8 cellular contexts compared by ENCODE assay signal in genomic region chr19:11581740-11582139, GRCh38. TPM values are rescaled to one million over a fixed set of nuclear protein-coding genes. Genes with fewer than 3 reads are reported as not detected.
A peak's percentile ranks its signal among the peaks of the same experiment; 100 is the strongest.
DNase-seq lines count a peak whose midpoint lies in the region; ATAC-seq and TF ChIP-seq lines count a peak whose summit lies in the region.

No MANE protein-coding gene starts in this region.

- peaks cover 2% of the 10 kb centered on the region for H3K4me1 ChIP-seq in mucosa of descending colon (ENCODE audit: low read depth)

- H3K4me3 Mint-ChIP-seq in activated CD4-positive, alpha-beta T cell treated with anti-CD3 and anti-CD28 coated beads, Interleukin-2, amount 10 ng/mL, durations not matched to agents 7 days and 5 days = peak overlapping the region; percentile 51

- TF ChIP-seq CTCF in mucosa of descending colon (IDR thresholded peaks at IDR 0.05) (no peak), RWPE1 (conservative IDR thresholded peaks at IDR 0.05; ENCODE audit: low read depth) (no peak)

- no peaks in the 10 kb centered on the region for H3K9me3 Mint-ChIP-seq in activated CD4-positive, alpha-beta T cell treated with anti-CD3 and anti-CD28 coated beads, Interleukin-2, amount 10 ng/mL, durations not matched to agents 7 days and 5 days

- POLR2A ChIA-PET in activated CD4-positive, alpha-beta T cell treated with anti-CD3 and anti-CD28 coated beads, Interleukin-2, amount 10 ng/mL, durations not matched to agents 7 days and 5 days (lab: Charles Lee) = interaction anchor here (1.3 kb wide), 1 partner anchor 201 kb away, joined by 5 read pairs; no protein-coding TSS in a partner anchor
- POLR2A ChIA-PET in RWPE1 (lab: Yijun Ruan, JAX; ENCODE audit: low non-redundant PET) = interaction anchor here (0.7 kb wide), 1 partner anchor 16 kb away, joined by 9 read pairs; no protein-coding TSS in a partner anchor

- H3K4me3 ChIP-seq in mucosa of descending colon = no peak overlapping the region

- H3K27ac Mint-ChIP-seq in activated CD4-positive, alpha-beta T cell treated with anti-CD3 and anti-CD28 coated beads, Interleukin-2, amount 10 ng/mL, durations not matched to agents 7 days and 5 days = peak overlapping the region; percentile 99

- no peaks in the 10 kb centered on the region for H3K27me3 Mint-ChIP-seq in activated CD4-positive, alpha-beta T cell treated with anti-CD3 and anti-CD28 coated beads, Interleukin-2, amount 10 ng/mL, durations not matched to agents 7 days and 5 days

- H3K36me3 ChIP-seq in mucosa of descending colon (ENCODE audit: low read depth) = no peaks in the 10 kb centered on the region

- CTCF ChIA-PET in activated CD4-positive, alpha-beta T cell treated with anti-CD3 and anti-CD28 coated beads, Interleukin-2, amount 10 ng/mL, durations not matched to agents 7 days and 5 days (lab: Charles Lee) = interaction anchor here (0.6 to 2.8 kb wide), 3 partner anchors 10 to 46 kb away, joined by 3 to 8 read pairs (median 8); no protein-coding TSS in a partner anchor
- CTCF ChIA-PET in RWPE1 (lab: Yijun Ruan, JAX) = no interaction called here

- no peaks in the 10 kb centered on the region for H3K36me3 Mint-ChIP-seq in activated CD4-positive, alpha-beta T cell treated with anti-CD3 and anti-CD28 coated beads, Interleukin-2, amount 10 ng/mL, durations not matched to agents 7 days and 5 days (ENCODE audit: low read depth)

- no peak overlapping the region for H3K27ac ChIP-seq in RWPE1

- intact Hi-C loops in mucosa of descending colon (cut with DNase I, micrococcal nuclease) (no loop called here), sciatic nerve (cut with DNase I) (no loop called here)

- peaks cover 36% of the 10 kb centered on the region for H3K4me1 Mint-ChIP-seq in activated CD4-positive, alpha-beta T cell treated with anti-CD3 and anti-CD28 coated beads, Interleukin-2, amount 10 ng/mL, durations not matched to agents 7 days and 5 days

- DNase-seq in NCI-H1436 (lab: John Stamatoyannopoulos, UW) = peak; percentile 5
- DNase-seq in NCI-H1436 treated with DMSO at 0.1 percent for 48 hours (lab: John Stamatoyannopoulos, UW) = no peak
- DNase-seq in activated CD4-positive, alpha-beta T cell treated with anti-CD3 and anti-CD28 coated beads, Interleukin-2, amount 10 ng/mL, durations not matched to agents 7 days and 5 days = peak; percentile 49
- DNase-seq in mucosa of descending colon = no peak
- DNase-seq in sciatic nerve (ENCODE audit: low spot score) = no peak
- DNase-seq in RWPE1 (ENCODE audit: low spot score) = no peak
- DNase-seq in NCI-H187 (lab: John Stamatoyannopoulos, UW) = no peak

- ATAC-seq in HG03108 (IDR thresholded peaks at IDR 0.05; ENCODE audit: unreplicated experiment) (peak; percentile 61), mucosa of descending colon (peak; percentile 50), sciatic nerve (no peak)

- no peaks in the 10 kb centered on the region for H3K9me3 ChIP-seq in mucosa of descending colon

RNA-seq across cellular contexts. Expression of gene ACP5, which starts 4.3 kb away (rescaled TPM):
- total RNA-seq in activated CD4-positive, alpha-beta T cell treated with anti-CD3 and anti-CD28 coated beads, Interleukin-2, amount 10 ng/mL, durations not matched to agents 7 days and 5 days = 10 to 100 TPM; 27.5 to 33.9 TPM
- total RNA-seq in mucosa of descending colon (10 to 100 TPM; 24.3 to 35.1 (median 24.9) TPM), sciatic nerve (19.7 TPM)

RNA-seq across cellular contexts. Expression of gene ZNF627, which starts 15.5 kb away (rescaled TPM):
- 1 to 10 TPM; 4.6 to 4.7 TPM for total RNA-seq in activated CD4-positive, alpha-beta T cell treated with anti-CD3 and anti-CD28 coated beads, Interleukin-2, amount 10 ng/mL, durations not matched to agents 7 days and 5 days
- total RNA-seq in mucosa of descending colon (10 to 100 TPM in 2 of 3 donors, 1 to 10 TPM in 1; 8.7 to 10.9 (median 10.5) TPM), sciatic nerve (13.6 TPM)

RNA-seq across cellular contexts. Expression of gene ELOF1, which starts 22.7 kb away (rescaled TPM):
- 10 to 100 TPM; 52.2 to 53.9 TPM for total RNA-seq in activated CD4-positive, alpha-beta T cell treated with anti-CD3 and anti-CD28 coated beads, Interleukin-2, amount 10 ng/mL, durations not matched to agents 7 days and 5 days
- total RNA-seq in mucosa of descending colon (10 to 100 TPM; 33.7 to 47.4 (median 42.6) TPM), sciatic nerve (33.7 TPM)

RNA-seq across cellular contexts. Expression of gene CNN1, which starts 43.1 kb away (rescaled TPM):
- total RNA-seq in activated CD4-positive, alpha-beta T cell treated with anti-CD3 and anti-CD28 coated beads, Interleukin-2, amount 10 ng/mL, durations not matched to agents 7 days and 5 days = not detected
- total RNA-seq in mucosa of descending colon (1,000 to 10,000 TPM in 1 of 3 donors, 10 to 100 TPM in 2; 19.3 to 1,130 (median 71.6) TPM), sciatic nerve (35.7 TPM)

RNA-seq across cellular contexts. Expression of gene ECSIT, which starts 52.8 kb away (rescaled TPM):
- total RNA-seq in activated CD4-positive, alpha-beta T cell treated with anti-CD3 and anti-CD28 coated beads, Interleukin-2, amount 10 ng/mL, durations not matched to agents 7 days and 5 days = 10 to 100 TPM; 21.6 to 28.8 TPM
- total RNA-seq in mucosa of descending colon (10 to 100 TPM; 57.9 to 69.6 (median 59.1) TPM), sciatic nerve (25.8 TPM)

Comparison
In these comparisons a context has a peak if more than half of its experiments do, and no peak if none do; other contexts are left out.
1. DNase-seq: peak in NCI-H1436 (single experiment) and activated CD4-positive, alpha-beta T cell treated with anti-CD3 and anti-CD28 coated beads, Interleukin-2, amount 10 ng/mL, durations not matched to agents 7 days and 5 days (single experiment); none in NCI-H1436 treated with DMSO at 0.1 percent for 48 hours (single experiment), mucosa of descending colon (0 of 3), sciatic nerve (single experiment), RWPE1 (single experiment) and NCI-H187 (0 of 2).